Comparison of ENCODE assay signal across 15 cellular contexts in genomic region chr10:43892062-43892765, GRCh38.
A peak's percentile ranks its signal among the peaks of the same experiment; 100 is the strongest.
DNase-seq lines count a peak whose midpoint lies in the region; ATAC-seq, FAIRE-seq and TF ChIP-seq lines count a peak whose summit lies in the region.
"Had no signal": no experiment of that assay in that cellular context is flagged by ENCODE, and none has a peak within 500 bp of the region (broad histone marks: within the 10 kb centered on the region; RNA-seq: fewer than 3 reads in every experiment).

No MANE protein-coding gene starts in this region.

- no peak for TF ChIP-seq CTCF in esophagus muscularis mucosa (IDR thresholded peaks at IDR 0.05)

- no peak for FAIRE-seq in HTR-8/SVneo (lab: Jason Lieb, UNC)

- TF ChIP-seq POLR2A in esophagus muscularis mucosa (IDR thresholded peaks at IDR 0.05; ENCODE audit: low read depth) = no peak

- H3K4me3 ChIP-seq in esophagus muscularis mucosa = no peak overlapping the region
- H3K4me3 ChIP-seq: body of pancreas had no signal

- WGBS in esophagus muscularis mucosa = 97% methylated on average over 3 of the region's 6 CpGs

- intact Hi-C loops in esophagus muscularis mucosa (cut with DNase I) = no loop called here

- peaks cover 0 to 9% (median 6%) of the 10 kb centered on the region in 4 donors for H3K4me1 ChIP-seq in esophagus muscularis mucosa
- H3K4me1 ChIP-seq: body of pancreas had no signal

- no peak overlapping the region for H3K27ac ChIP-seq in esophagus muscularis mucosa (replicated peaks in 1 of 4)
- H3K27ac ChIP-seq: body of pancreas, VCaP had no signal

- no peak for ATAC-seq in GM18520 (IDR thresholded peaks at IDR 0.05; ENCODE audit: unreplicated experiment)
- ATAC-seq: body of pancreas had no signal

- no peak for TF ChIP-seq EP300 in esophagus muscularis mucosa (IDR thresholded peaks at IDR 0.05)

- H3K9me3 ChIP-seq in esophagus muscularis mucosa = no peaks in the 10 kb centered on the region
- H3K9me3 ChIP-seq: body of pancreas had no signal

- H3K36me3 ChIP-seq in esophagus muscularis mucosa = no peaks in the 10 kb centered on the region

- no peaks in the 10 kb centered on the region for H3K27me3 ChIP-seq in esophagus muscularis mucosa
- H3K27me3 ChIP-seq: body of pancreas had no signal

- DNase-seq in A172 (ENCODE audit: low spot score) (peak; percentile 30), LHCN-M2 (ENCODE audit: low read depth) (peak; percentile 62), esophagus muscularis mucosa (ENCODE audit: extremely low spot score) (peak; percentile 90), kidney tubule cell (ENCODE audit: low spot score) (peak; percentile 65), HTR-8/SVneo (ENCODE audit: insufficient read length, low spot score) (no peak), mucosa of gallbladder (ENCODE audit: low spot score) (no peak)
- no peak for DNase-seq in effector CD8-positive, alpha-beta T cell (lab: John Stamatoyannopoulos, UW)
- DNase-seq: activated gamma-delta T cell treated with Interleukin-2 at 50 U/mL for 16 hours; body of pancreas; nucleus accumbens; SIG-M5; stimulated activated CD4-positive, alpha-beta T cell treated with anti-CD3 and anti-CD28 coated beads, Interleukin-12 subunit alpha, Interleukin-12 subunit beta, amount 100 ng/mL, for 4 hours; substantia nigra had no signal

Comparison
In these comparisons a context has a peak if more than half of its experiments do, and no peak if none do; other contexts are left out.
1. DNase-seq: peak in A172 (single experiment), LHCN-M2 (single experiment), esophagus muscularis mucosa (single experiment) and kidney tubule cell (single experiment); none in HTR-8/SVneo (single experiment), mucosa of gallbladder (single experiment) and effector CD8-positive, alpha-beta T cell (single experiment).